Comparison of ENCODE assay signal across 1 cellular context in genomic region chr20:35478804-35479472, GRCh38.
TF ChIP-seq lines count a peak whose summit lies in the region.

No MANE protein-coding gene starts in this region.

TF ChIP-seq in HepG2, 621 proteins besides CTCF, POLR2A, EP300 and RAD21 (continued from another document and continues in another):
- TF ChIP-seq ZNF460 (CRISPR knock-in tag; IDR thresholded peaks at IDR 0.05; ENCODE audit: borderline replicate concordance) (no peak), EEA1 (CRISPR knock-in tag; IDR thresholded peaks at IDR 0.05; ENCODE audit: borderline replicate concordance) (no peak), ZFP37 (CRISPR knock-in tag; IDR thresholded peaks at IDR 0.05; ENCODE audit: borderline replicate concordance) (no peak), ZNF331 (CRISPR knock-in tag; IDR thresholded peaks at IDR 0.05) (peak; percentile 45; the same call in 1 of the 2 replicates), ZBTB33 (CRISPR knock-in tag; IDR thresholded peaks at IDR 0.05) (peak; percentile 100), ESRRA (CRISPR knock-in tag; IDR thresholded peaks at IDR 0.05; ENCODE audit: low read depth) (no peak), NFE2L2 (IDR thresholded peaks at IDR 0.05; ENCODE audit: low read length) (no peak), TOE1 (CRISPR knock-in tag; IDR thresholded peaks at IDR 0.05) (no peak), MTF2 (CRISPR knock-in tag; IDR thresholded peaks at IDR 0.05; ENCODE audit: borderline replicate concordance) (no peak), TRIM24 (CRISPR knock-in tag; IDR thresholded peaks at IDR 0.05) (no peak), THYN1 (CRISPR knock-in tag; IDR thresholded peaks at IDR 0.05; ENCODE audit: borderline replicate concordance, low read depth) (no peak), RXRA (CRISPR knock-in tag; IDR thresholded peaks at IDR 0.05) (peak; percentile 62), YEATS2 (CRISPR knock-in tag; IDR thresholded peaks at IDR 0.05; ENCODE audit: borderline replicate concordance) (peak; percentile 21; the same call in 1 of the 2 replicates), KDM1A (CRISPR knock-in tag; IDR thresholded peaks at IDR 0.05) (0 out of 2 replicates have a peak, but pooled peaks have one; percentile 9), GATAD2A (CRISPR knock-in tag; IDR thresholded peaks at IDR 0.05) (peak; percentile 47; the same call in 1 of the 2 replicates), PHF21A (CRISPR knock-in tag; IDR thresholded peaks at IDR 0.05) (no peak), BRD4 (CRISPR knock-in tag; IDR thresholded peaks at IDR 0.05) (no peak), MIER2 (CRISPR knock-in tag; IDR thresholded peaks at IDR 0.05) (no peak), ATF7 (IDR thresholded peaks at IDR 0.05) (no peak), ATF7 (CRISPR knock-in tag; IDR thresholded peaks at IDR 0.05) (no peak), REXO4 (CRISPR knock-in tag; IDR thresholded peaks at IDR 0.05; ENCODE audit: borderline replicate concordance) (no peak), NFE2 (CRISPR knock-in tag; IDR thresholded peaks at IDR 0.05) (no peak), RFX5 (IDR thresholded peaks at IDR 0.05; ENCODE audit: low read depth, low read length) (no peak), AHR (CRISPR knock-in tag; IDR thresholded peaks at IDR 0.05) (peak; percentile 45; the same call in 1 of the 2 replicates), ZMYM4 (CRISPR knock-in tag; IDR thresholded peaks at IDR 0.05) (peak; percentile 40; the same call in 1 of the 2 replicates), BCL6 (CRISPR knock-in tag; IDR thresholded peaks at IDR 0.05) (no peak), SCMH1 (CRISPR knock-in tag; IDR thresholded peaks at IDR 0.05; ENCODE audit: borderline replicate concordance) (no peak), ZNF616 (CRISPR knock-in tag; IDR thresholded peaks at IDR 0.05; ENCODE audit: low read depth) (0 out of 2 replicates have a peak, but pooled peaks have one; percentile 48), REST (IDR thresholded peaks at IDR 0.05; ENCODE audit: borderline replicate concordance in 1 of 2, low read depth in 1 of 2, low read length in 2 of 2) (no peak), ZNF382 (CRISPR knock-in tag; IDR thresholded peaks at IDR 0.05; ENCODE audit: borderline replicate concordance) (0 out of 2 replicates have a peak, but pooled peaks have one; percentile 41), CEBPZ (IDR thresholded peaks at IDR 0.05; ENCODE audit: low read length) (no peak), MAF1 (CRISPR knock-in tag; IDR thresholded peaks at IDR 0.05; ENCODE audit: borderline replicate concordance) (no peak), ZNF274 (CRISPR knock-in tag; IDR thresholded peaks at IDR 0.05) (no peak), ZNF569 (CRISPR knock-in tag; IDR thresholded peaks at IDR 0.05; ENCODE audit: borderline replicate concordance) (no peak), TERF1 (CRISPR knock-in tag; IDR thresholded peaks at IDR 0.05) (no peak), POLR2AphosphoS2 (IDR thresholded peaks at IDR 0.05; ENCODE audit: low read depth, low read length) (no peak), GPBP1L1 (CRISPR knock-in tag; IDR thresholded peaks at IDR 0.05) (no peak), KMT2A (CRISPR knock-in tag; IDR thresholded peaks at IDR 0.05) (peak; percentile 67; the same call in 1 of the 2 replicates), ZNF670 (CRISPR knock-in tag; IDR thresholded peaks at IDR 0.05; ENCODE audit: borderline replicate concordance) (no peak), SMAD3 (CRISPR knock-in tag; IDR thresholded peaks at IDR 0.05) (no peak), YY1 (IDR thresholded peaks at IDR 0.05; ENCODE audit: insufficient read depth, insufficient replicate concordance, low read depth, low read length) (no peak)
- TF ChIP-seq, protein P1, sequence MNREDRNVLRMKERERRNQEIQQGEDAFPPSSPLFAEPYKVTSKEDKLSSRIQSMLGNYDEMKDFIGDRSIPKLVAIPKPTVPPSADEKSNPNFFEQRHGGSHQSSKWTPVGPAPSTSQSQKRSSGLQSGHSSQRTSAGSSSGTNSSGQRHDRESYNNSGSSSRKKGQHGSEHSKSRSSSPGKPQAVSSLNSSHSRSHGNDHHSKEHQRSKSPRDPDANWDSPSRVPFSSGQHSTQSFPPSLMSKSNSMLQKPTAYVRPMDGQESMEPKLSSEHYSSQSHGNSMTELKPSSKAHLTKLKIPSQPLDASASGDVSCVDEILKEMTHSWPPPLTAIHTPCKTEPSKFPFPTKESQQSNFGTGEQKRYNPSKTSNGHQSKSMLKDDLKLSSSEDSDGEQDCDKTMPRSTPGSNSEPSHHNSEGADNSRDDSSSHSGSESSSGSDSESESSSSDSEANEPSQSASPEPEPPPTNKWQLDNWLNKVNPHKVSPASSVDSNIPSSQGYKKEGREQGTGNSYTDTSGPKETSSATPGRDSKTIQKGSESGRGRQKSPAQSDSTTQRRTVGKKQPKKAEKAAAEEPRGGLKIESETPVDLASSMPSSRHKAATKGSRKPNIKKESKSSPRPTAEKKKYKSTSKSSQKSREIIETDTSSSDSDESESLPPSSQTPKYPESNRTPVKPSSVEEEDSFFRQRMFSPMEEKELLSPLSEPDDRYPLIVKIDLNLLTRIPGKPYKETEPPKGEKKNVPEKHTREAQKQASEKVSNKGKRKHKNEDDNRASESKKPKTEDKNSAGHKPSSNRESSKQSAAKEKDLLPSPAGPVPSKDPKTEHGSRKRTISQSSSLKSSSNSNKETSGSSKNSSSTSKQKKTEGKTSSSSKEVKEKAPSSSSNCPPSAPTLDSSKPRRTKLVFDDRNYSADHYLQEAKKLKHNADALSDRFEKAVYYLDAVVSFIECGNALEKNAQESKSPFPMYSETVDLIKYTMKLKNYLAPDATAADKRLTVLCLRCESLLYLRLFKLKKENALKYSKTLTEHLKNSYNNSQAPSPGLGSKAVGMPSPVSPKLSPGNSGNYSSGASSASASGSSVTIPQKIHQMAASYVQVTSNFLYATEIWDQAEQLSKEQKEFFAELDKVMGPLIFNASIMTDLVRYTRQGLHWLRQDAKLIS (CRISPR knock-in tag; IDR thresholded peaks at IDR 0.05) = no peak
- TF ChIP-seq, protein P2, sequence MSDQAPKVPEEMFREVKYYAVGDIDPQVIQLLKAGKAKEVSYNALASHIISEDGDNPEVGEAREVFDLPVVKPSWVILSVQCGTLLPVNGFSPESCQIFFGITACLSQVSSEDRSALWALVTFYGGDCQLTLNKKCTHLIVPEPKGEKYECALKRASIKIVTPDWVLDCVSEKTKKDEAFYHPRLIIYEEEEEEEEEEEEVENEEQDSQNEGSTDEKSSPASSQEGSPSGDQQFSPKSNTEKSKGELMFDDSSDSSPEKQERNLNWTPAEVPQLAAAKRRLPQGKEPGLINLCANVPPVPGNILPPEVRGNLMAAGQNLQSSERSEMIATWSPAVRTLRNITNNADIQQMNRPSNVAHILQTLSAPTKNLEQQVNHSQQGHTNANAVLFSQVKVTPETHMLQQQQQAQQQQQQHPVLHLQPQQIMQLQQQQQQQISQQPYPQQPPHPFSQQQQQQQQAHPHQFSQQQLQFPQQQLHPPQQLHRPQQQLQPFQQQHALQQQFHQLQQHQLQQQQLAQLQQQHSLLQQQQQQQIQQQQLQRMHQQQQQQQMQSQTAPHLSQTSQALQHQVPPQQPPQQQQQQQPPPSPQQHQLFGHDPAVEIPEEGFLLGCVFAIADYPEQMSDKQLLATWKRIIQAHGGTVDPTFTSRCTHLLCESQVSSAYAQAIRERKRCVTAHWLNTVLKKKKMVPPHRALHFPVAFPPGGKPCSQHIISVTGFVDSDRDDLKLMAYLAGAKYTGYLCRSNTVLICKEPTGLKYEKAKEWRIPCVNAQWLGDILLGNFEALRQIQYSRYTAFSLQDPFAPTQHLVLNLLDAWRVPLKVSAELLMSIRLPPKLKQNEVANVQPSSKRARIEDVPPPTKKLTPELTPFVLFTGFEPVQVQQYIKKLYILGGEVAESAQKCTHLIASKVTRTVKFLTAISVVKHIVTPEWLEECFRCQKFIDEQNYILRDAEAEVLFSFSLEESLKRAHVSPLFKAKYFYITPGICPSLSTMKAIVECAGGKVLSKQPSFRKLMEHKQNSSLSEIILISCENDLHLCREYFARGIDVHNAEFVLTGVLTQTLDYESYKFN (CRISPR knock-in tag; conservative IDR thresholded peaks at IDR 0.05) = peak; percentile 69
- TF ChIP-seq, protein P3, sequence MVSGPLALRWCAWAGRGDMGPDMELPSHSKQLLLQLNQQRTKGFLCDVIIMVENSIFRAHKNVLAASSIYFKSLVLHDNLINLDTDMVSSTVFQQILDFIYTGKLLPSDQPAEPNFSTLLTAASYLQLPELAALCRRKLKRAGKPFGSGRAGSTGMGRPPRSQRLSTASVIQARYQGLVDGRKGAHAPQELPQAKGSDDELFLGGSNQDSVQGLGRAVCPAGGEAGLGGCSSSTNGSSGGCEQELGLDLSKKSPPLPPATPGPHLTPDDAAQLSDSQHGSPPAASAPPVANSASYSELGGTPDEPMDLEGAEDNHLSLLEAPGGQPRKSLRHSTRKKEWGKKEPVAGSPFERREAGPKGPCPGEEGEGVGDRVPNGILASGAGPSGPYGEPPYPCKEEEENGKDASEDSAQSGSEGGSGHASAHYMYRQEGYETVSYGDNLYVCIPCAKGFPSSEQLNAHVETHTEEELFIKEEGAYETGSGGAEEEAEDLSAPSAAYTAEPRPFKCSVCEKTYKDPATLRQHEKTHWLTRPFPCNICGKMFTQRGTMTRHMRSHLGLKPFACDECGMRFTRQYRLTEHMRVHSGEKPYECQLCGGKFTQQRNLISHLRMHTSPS (CRISPR knock-in tag; IDR thresholded peaks at IDR 0.05; ENCODE audit: low read depth) = no peak
